1 cellular context compared by ENCODE assay signal in genomic region chr5:1315018-1315708, GRCh38.
TF ChIP-seq lines count a peak whose summit lies in the region.

No MANE protein-coding gene starts in this region.

TF ChIP-seq in WTC11, 78 proteins besides CTCF, POLR2A, EP300 and RAD21 (continued from another document):
- TF ChIP-seq ARID4B (CRISPR knock-in tag; IDR thresholded peaks at IDR 0.05; ENCODE audit: borderline replicate concordance): no peak
- no peak for TF ChIP-seq FOXJ3 (CRISPR knock-in tag; IDR thresholded peaks at IDR 0.05; ENCODE audit: borderline replicate concordance)
- TF ChIP-seq CREM (CRISPR knock-in tag; IDR thresholded peaks at IDR 0.05): no peak
- no peak for TF ChIP-seq SOX15 (CRISPR knock-in tag; IDR thresholded peaks at IDR 0.05)
